ENCODE assay signal across 14 cellular contexts in the genomic region with DNA sequence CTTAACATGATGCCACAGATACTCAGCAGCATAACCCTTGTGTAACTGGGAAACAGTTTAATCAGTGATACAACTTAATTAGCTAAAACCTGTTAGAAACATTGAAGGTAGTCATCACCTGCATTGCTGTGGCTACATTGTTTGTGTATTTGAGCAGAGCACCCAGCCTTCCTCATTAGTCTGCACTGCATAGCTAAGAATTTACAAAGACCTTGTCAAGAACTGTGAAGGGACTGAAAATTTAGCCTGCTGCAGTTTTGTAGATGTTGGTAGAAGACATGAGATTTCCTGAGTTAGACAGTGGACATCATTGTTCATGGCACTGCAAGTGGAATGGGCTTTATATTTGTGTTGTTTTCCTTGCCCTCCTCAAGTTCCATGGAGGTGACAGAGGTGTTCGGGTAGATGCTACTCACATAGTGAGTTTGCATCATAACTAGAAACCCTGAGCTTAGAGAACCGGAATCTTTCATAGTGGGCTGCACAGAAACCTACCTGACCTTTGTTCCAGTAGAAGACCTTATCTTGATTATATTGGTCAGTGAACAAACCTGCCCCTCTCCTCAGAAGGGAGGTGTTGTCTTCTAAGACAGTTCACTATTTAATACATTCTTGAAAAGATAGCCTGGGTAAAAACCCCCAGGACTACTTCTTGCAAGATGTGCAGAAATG. TPM values are rescaled to one million over a fixed set of nuclear protein-coding genes. Genes with fewer than 3 reads are reported as not detected.
A peak's percentile ranks its signal among the peaks of the same experiment; 100 is the strongest.
DNase-seq lines count a peak whose midpoint lies in the region; ATAC-seq and TF ChIP-seq lines count a peak whose summit lies in the region.
"Had no signal": no experiment of that assay in that cellular context is flagged by ENCODE, and none has a peak within 500 bp of the region (broad histone marks: within the 10 kb centered on the region; RNA-seq: fewer than 3 reads in every experiment).

No MANE protein-coding gene starts in this region.

- H3K36me3 ChIP-seq in ascending aorta (no peaks in the 10 kb centered on the region), mucosa of descending colon (ENCODE audit: low read depth) (no peaks in the 10 kb centered on the region), aorta (ENCODE audit: control insufficient read depth in 1 of 2, insufficient read depth in 2 of 2, low read length in 1 of 2) (no peaks in the 10 kb centered on the region)
- H3K36me3 ChIP-seq: neural progenitor cell had no signal

- no peak overlapping the region for H3K4me3 ChIP-seq in right cardiac atrium (ENCODE audit: low read length)
- H3K4me3 ChIP-seq in ascending aorta: peak overlapping the region in 1 of 2 donors; percentile 4
- no peak overlapping the region for H3K4me3 ChIP-seq in mucosa of descending colon
- no peak overlapping the region for H3K4me3 ChIP-seq in aorta (ENCODE audit: low read length in 2 of 2)
- H3K4me3 ChIP-seq: neural progenitor cell had no signal

- H3K27ac ChIP-seq in right cardiac atrium (ENCODE audit: low read length) (no peak overlapping the region), ascending aorta (peak overlapping the region; percentile 64 to 80), aorta (ENCODE audit: low read depth in 1 of 2, low read length in 2 of 2) (peak overlapping the region; percentile 51 to 90)
- H3K27ac ChIP-seq: neural progenitor cell had no signal

- no peak for DNase-seq in right cardiac atrium
- DNase-seq in Right ventricle myocardium inferior (ENCODE audit: missing footprints): no peak
- no peak for DNase-seq in ascending aorta (ENCODE audit: low spot score in 2 of 2)
- no peak for DNase-seq in mucosa of descending colon
- no peak for DNase-seq in aorta
- DNase-seq in stimulated activated CD4-positive, alpha-beta T cell treated with anti-CD3 and anti-CD28 coated beads, Interleukin-4, amount 100 ng/mL, for 1 hour: no peak
- DNase-seq: DMS153, HFFc6, NCI-H2107, SK-N-SH had no signal

- 92% methylated on average over 2 of the region's 2 CpGs for WGBS in right cardiac atrium
- 73 to 80% methylated on average over 2 of the region's 2 CpGs for WGBS in aorta, 2 donors

- intact Hi-C loops in right cardiac atrium (cut with DNase I) (loop anchor here in 1 of 4 donors (10.0 kb wide), 1 partner anchor 352 kb away; no protein-coding TSS in a partner anchor), Right ventricle myocardium inferior (cut with DNase I) (no loop called here), ascending aorta (cut with DNase I) (loop anchor here (5.0 kb wide), 1 partner anchor 309 kb away; no protein-coding TSS in a partner anchor), mucosa of descending colon (cut with DNase I, micrococcal nuclease) (loop anchor here in 1 of 2 donors (10.0 kb wide), 1 partner anchor 162 kb away; no protein-coding TSS in a partner anchor), aorta (cut with DNase I) (loop anchor here in 1 of 2 donors (10.0 kb wide), 1 partner anchor 212 kb away; no protein-coding TSS in a partner anchor)

- TF ChIP-seq CTCF in ascending aorta (IDR thresholded peaks at IDR 0.05) (no peak), mucosa of descending colon (IDR thresholded peaks at IDR 0.05) (no peak)

- ATAC-seq in right cardiac atrium: peak; percentile 21 to 34
- no peak for ATAC-seq in Right ventricle myocardium inferior
- peak; percentile 50 for ATAC-seq in mucosa of descending colon
- no peak for ATAC-seq in aorta (ENCODE audit: low FRiP score)
- ATAC-seq in HG03159 (IDR thresholded peaks at IDR 0.05; ENCODE audit: unreplicated experiment): no peak
- ATAC-seq in HG03442 (IDR thresholded peaks at IDR 0.05; ENCODE audit: unreplicated experiment): no peak

- no peaks in the 10 kb centered on the region for H3K27me3 ChIP-seq in right cardiac atrium (ENCODE audit: control insufficient read depth, insufficient read depth)
- no peaks in the 10 kb centered on the region for H3K27me3 ChIP-seq in ascending aorta
- no peaks in the 10 kb centered on the region for H3K27me3 ChIP-seq in aorta (ENCODE audit: control insufficient read depth in 1 of 2, insufficient read depth in 2 of 2, low read length in 1 of 2)
- H3K27me3 ChIP-seq: neural progenitor cell had no signal

- no peaks in the 10 kb centered on the region for H3K9me3 ChIP-seq in right cardiac atrium (ENCODE audit: control insufficient read depth, low read length)
- no peaks in the 10 kb centered on the region for H3K9me3 ChIP-seq in ascending aorta
- no peaks in the 10 kb centered on the region for H3K9me3 ChIP-seq in mucosa of descending colon
- no peaks in the 10 kb centered on the region for H3K9me3 ChIP-seq in aorta (ENCODE audit: control insufficient read depth, low read length)
- H3K9me3 ChIP-seq: SK-N-SH had no signal

- peaks cover 4% of the 10 kb centered on the region for H3K4me1 ChIP-seq in right cardiac atrium (ENCODE audit: control insufficient read depth, insufficient read depth, low read length)
- H3K4me1 ChIP-seq in ascending aorta: peaks cover 0 to 63% of the 10 kb centered on the region in 2 donors
- peaks cover 33% of the 10 kb centered on the region for H3K4me1 ChIP-seq in mucosa of descending colon (ENCODE audit: low read depth)
- H3K4me1 ChIP-seq in aorta (ENCODE audit: control insufficient read depth in 1 of 2, insufficient read depth in 2 of 2, low read length in 2 of 2): peaks cover 3 to 9% of the 10 kb centered on the region in 2 donors

RNA-seq across cellular contexts. Expression of gene VAPA, which starts 12.5 kb away (rescaled TPM):
- 100 to 1,000 TPM; 172 to 206 (median 204) TPM for total RNA-seq in right cardiac atrium
- polyA plus RNA-seq in right cardiac atrium: 199 TPM
- 203 TPM for total RNA-seq in Right ventricle myocardium inferior
- 109 TPM for total RNA-seq in ascending aorta
- total RNA-seq in mucosa of descending colon: 100 to 1,000 TPM; 240 to 333 (median 273) TPM
- 100 to 1,000 TPM; 176 to 221 TPM for total RNA-seq in aorta
- polyA plus RNA-seq in aorta: 100 to 1,000 TPM; 119 to 210 TPM

RNA-seq across cellular contexts. Expression of gene TXNDC2, which starts 40.6 kb away (rescaled TPM):
- total RNA-seq in right cardiac atrium (under 1 TPM in 2 of 4 donors, not detected in 2; 0.23 to 0.42 TPM), Right ventricle myocardium inferior (not detected), ascending aorta (not detected), mucosa of descending colon (under 1 TPM in 1 of 3 donors, not detected in 2; 0.28 TPM), aorta (under 1 TPM; 0.21 to 0.65 TPM)
- polyA plus RNA-seq in right cardiac atrium (not detected), aorta (not detected)
- total RNA-seq: fibroblast of lung had no signal

Comparison
In these comparisons a context has a peak if more than half of its experiments do, and no peak if none do; other contexts are left out.
1. ATAC-seq: peak in right cardiac atrium (2 of 2) and mucosa of descending colon (single experiment); none in Right ventricle myocardium inferior (single experiment), aorta (single experiment), HG03159 (single experiment) and HG03442 (single experiment).